In the genomic region with DNA sequence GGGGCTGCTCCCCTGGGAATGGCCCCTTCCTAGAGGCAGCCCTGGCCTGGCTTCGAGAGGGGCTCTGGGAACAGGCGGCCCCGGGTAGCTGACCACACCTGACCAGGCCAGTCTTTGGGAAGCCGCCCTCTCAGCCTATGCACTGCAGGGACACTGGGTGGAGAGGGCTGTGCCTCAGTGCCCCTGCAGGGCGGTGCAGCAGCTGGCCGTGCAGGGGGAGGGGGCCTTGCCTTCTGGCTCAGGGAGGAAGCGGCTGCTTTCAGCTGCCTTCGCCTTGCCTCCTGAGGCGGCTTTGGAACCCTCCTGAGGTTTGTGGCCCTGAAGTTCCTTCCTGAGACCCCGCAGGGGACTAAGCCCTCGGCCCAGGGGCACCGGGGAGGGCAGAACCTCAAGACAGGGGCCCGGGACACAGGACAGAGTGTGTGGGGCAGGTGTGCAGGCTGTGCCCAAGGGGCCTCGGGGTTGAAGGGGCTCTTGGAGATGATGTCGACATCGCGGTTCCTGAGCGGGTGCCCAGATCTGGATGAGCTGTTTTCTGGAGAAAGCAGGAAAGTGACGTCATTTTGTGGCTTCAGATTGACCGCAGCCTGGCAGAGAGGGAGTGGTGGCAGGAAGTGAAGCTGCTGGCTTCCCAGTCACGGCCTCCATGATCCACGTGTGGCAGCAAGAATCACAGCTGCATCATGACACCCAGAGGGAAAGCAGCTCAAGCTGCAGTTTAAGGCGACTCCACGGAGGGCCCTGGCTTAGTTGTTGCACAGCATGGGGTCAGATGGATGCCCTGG, we compare ENCODE assay signal across 9 cellular contexts. TPM values are rescaled to one million over a fixed set of nuclear protein-coding genes. Genes with fewer than 3 reads are reported as not detected.
DNase-seq lines count a peak whose midpoint lies in the region; ATAC-seq, FAIRE-seq and TF ChIP-seq lines count a peak whose summit lies in the region.
"Had no signal": no experiment of that assay in that cellular context is flagged by ENCODE, and none has a peak within 500 bp of the region (broad histone marks: within the 10 kb centered on the region; RNA-seq: fewer than 3 reads in every experiment).

No MANE protein-coding gene starts in this region.

- H3K4me3 ChIP-seq in HCT116 (replicated peaks in 1 of 2; ENCODE audit: low read depth in 1 of 2, low read length in 2 of 2) (peak overlapping the region; percentile 13 to 33; a peak in 2 of 4 replicates), right atrium auricular region (no peak overlapping the region), WERI-Rb-1 (ENCODE audit: low read depth, low read length) (no peak overlapping the region)

- H3K4me1 ChIP-seq in HCT116 (ENCODE audit: control insufficient read depth in 1 of 2, insufficient read depth in 2 of 2, low read length in 2 of 2) (peaks cover 40 to 50% of the 10 kb centered on the region in 2 experiments), right atrium auricular region (peaks cover 0 to 52% of the 10 kb centered on the region in 2 donors)

- H3K9me3 ChIP-seq in HCT116 (ENCODE audit: control insufficient read depth in 1 of 2, insufficient read depth in 1 of 2, low read depth in 1 of 2, low read length in 2 of 2): no peaks in the 10 kb centered on the region
- no peaks in the 10 kb centered on the region for H3K9me3 ChIP-seq in right atrium auricular region
- H3K9me3 ChIP-seq in WERI-Rb-1 (ENCODE audit: severe bottlenecking): no peaks in the 10 kb centered on the region

- no peaks in the 10 kb centered on the region for H3K79me2 ChIP-seq in HCT116 (ENCODE audit: insufficient read depth, low read length)

- no peaks in the 10 kb centered on the region for H3K36me3 ChIP-seq in HCT116 (ENCODE audit: control insufficient read depth in 1 of 2, insufficient read depth in 2 of 2, low read length in 2 of 2)
- H3K36me3 ChIP-seq in right atrium auricular region: no peaks in the 10 kb centered on the region
- H3K36me3 ChIP-seq in WERI-Rb-1: no peaks in the 10 kb centered on the region

- POLR2A ChIA-PET in HCT116 (lab: Charles Lee): no interaction called here

- no peaks in the 10 kb centered on the region for H4K20me1 ChIP-seq in HCT116 (ENCODE audit: insufficient read depth)

- no peaks in the 10 kb centered on the region for H3K9me2 ChIP-seq in HCT116 (ENCODE audit: insufficient read depth)

- FAIRE-seq in GM19239 (lab: Jason Lieb, UNC): no peak
- FAIRE-seq: colon had no signal

- CTCF ChIA-PET in HCT116 (lab: Charles Lee): interaction anchor here (0.7 to 1.9 kb wide), 2 partner anchors 49 to 113 kb away, joined by 4 read pairs; no protein-coding TSS in a partner anchor

- H3K27me3 ChIP-seq in HCT116 (ENCODE audit: insufficient read depth, low read length) (no peaks in the 10 kb centered on the region), right atrium auricular region (no peaks in the 10 kb centered on the region), WERI-Rb-1 (ENCODE audit: insufficient read depth, low read depth, severe bottlenecking) (no peaks in the 10 kb centered on the region)

- RAD21 ChIA-PET in HCT116 (lab: Charles Lee; ENCODE audit: low non-redundant PET in 1 of 2, low total read pairs in 2 of 2, uncharacterized antibody in 2 of 2, unreplicated experiment in 2 of 2): no interaction called here

- H3K4me2 ChIP-seq in HCT116 (ENCODE audit: low read length): peak overlapping the region; percentile 74

- TF ChIP-seq RAD21 in HCT116 (IDR thresholded peaks at IDR 0.05; ENCODE audit: low read depth): no peak

- H2AFZ ChIP-seq in HCT116 (ENCODE audit: low read depth, low read length, poor library complexity, severe bottlenecking): no peak overlapping the region

- intact Hi-C loops in HCT116 (cut with micrococcal nuclease): loop anchor here (2.0 to 10.0 kb wide), 3 partner anchors 114 to 354 kb away; a partner anchor contains a TSS

- no peak for TF ChIP-seq CTCF in HCT116 (IDR thresholded peaks at IDR 0.05 in 2 of 3, conservative IDR thresholded peaks at IDR 0.05 in 1 of 3; ENCODE audit: borderline replicate concordance in 1 of 3, insufficient read depth in 1 of 3, low read depth in 2 of 3, low read length in 2 of 3)
- no peak for TF ChIP-seq CTCF in right atrium auricular region (IDR thresholded peaks at IDR 0.05)
- no peak for TF ChIP-seq CTCF in WERI-Rb-1 (IDR thresholded peaks at IDR 0.05; ENCODE audit: low read depth, low read length)

- BruUV-seq in HCT116 (replicated peaks; lab: Mats Ljungman, UMichigan): no TSS peak

- peak overlapping the region; percentile 63 for H3K9ac ChIP-seq in HCT116 (ENCODE audit: low read length)

- ATAC-seq in HCT116 (peak; percentile 35), HG03175 (IDR thresholded peaks at IDR 0.05; ENCODE audit: unreplicated experiment) (no peak)

- DNase-seq in HCT116 (ENCODE audit: low read depth, low spot score): peak; percentile 81
- DNase-seq in SW480 (ENCODE audit: low spot score): peak; percentile 96
- DNase-seq in activated naive CD8-positive, alpha-beta T cell treated with anti-CD3 and anti-CD28 coated beads, Interleukin-2, amount 50 U/mL, for 16 hours (ENCODE audit: low read depth, low spot score): peak; percentile 49
- DNase-seq in right atrium auricular region (ENCODE audit: low spot score): peak; percentile 96
- DNase-seq in stimulated activated CD4-positive, alpha-beta T cell treated with anti-CD3 and anti-CD28 coated beads, Interleukin-15, amount 100 ng/mL, for 24 hours: peak; percentile 95
- DNase-seq in WERI-Rb-1: no peak
- DNase-seq in GM19239 (ENCODE audit: insufficient read length, low spot score): no peak

- H3K27ac ChIP-seq in HCT116 (ENCODE audit: low read depth, low read length): peak overlapping the region; percentile 92
- H3K27ac ChIP-seq in right atrium auricular region: peak overlapping the region; percentile 52 to 60
- H3K27ac ChIP-seq in WERI-Rb-1: no peak overlapping the region

- no peak for TF ChIP-seq POLR2A in HCT116 (IDR thresholded peaks at IDR 0.05; ENCODE audit: borderline replicate concordance, extremely low read depth, insufficient read depth, insufficient read length)

TF ChIP-seq in HCT116, 20 proteins besides CTCF, POLR2A, EP300 and RAD21:
- TF ChIP-seq, protein P1, sequence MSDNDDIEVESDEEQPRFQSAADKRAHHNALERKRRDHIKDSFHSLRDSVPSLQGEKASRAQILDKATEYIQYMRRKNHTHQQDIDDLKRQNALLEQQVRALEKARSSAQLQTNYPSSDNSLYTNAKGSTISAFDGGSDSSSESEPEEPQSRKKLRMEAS (IDR thresholded peaks at IDR 0.05): peak; percentile 94
- TF ChIP-seq YY1 (IDR thresholded peaks at IDR 0.05; ENCODE audit: extremely low read depth, insufficient replicate concordance, low read depth, low read length) (peak; percentile 56), TCF7L2 (IDR thresholded peaks at IDR 0.05; ENCODE audit: borderline replicate concordance, extremely low read depth, insufficient read depth, insufficient read length) (no peak), SP1 (IDR thresholded peaks at IDR 0.05; ENCODE audit: low read depth) (peak; percentile 82), POLR2AphosphoS5 (IDR thresholded peaks at IDR 0.05; ENCODE audit: low read depth, low read length) (peak; percentile 49), FOSL1 (IDR thresholded peaks at IDR 0.05; ENCODE audit: low read depth) (peak; percentile 80), SIN3A (IDR thresholded peaks at IDR 0.05; ENCODE audit: low read depth) (peak; percentile 44; the same call in 1 of the 2 replicates), JUND (IDR thresholded peaks at IDR 0.05) (peak; percentile 81), EZH2 (IDR thresholded peaks at IDR 0.05) (no peak)

RNA-seq across cellular contexts. Expression of a gene that starts 17.7 kb away (rescaled TPM):
- 4.1 TPM for total RNA-seq in HCT116 (2021; ENCODE audit: unreplicated experiment)
- polyA plus RNA-seq in HCT116 (2012): 1.1 and 2.4 TPM in 2 replicates
- total RNA-seq in right atrium auricular region: 1 to 10 TPM in 1 of 2 donors, under 1 TPM in 1; 0.82 to 1.5 TPM

RNA-seq across cellular contexts. Expression of a gene that starts 21.4 kb away (rescaled TPM):
- total RNA-seq in HCT116 (2021; ENCODE audit: unreplicated experiment) (not detected), right atrium auricular region (under 1 TPM; 0.44 to 0.63 TPM)
- not detected in 2 replicates for polyA plus RNA-seq in HCT116 (2012)

RNA-seq across cellular contexts. Expression of a gene that starts 29.0 kb away (rescaled TPM):
- not detected for total RNA-seq in HCT116 (2021; ENCODE audit: unreplicated experiment)
- not detected in 2 replicates for polyA plus RNA-seq in HCT116 (2012)
- not detected for total RNA-seq in right atrium auricular region

RNA-seq across cellular contexts. Expression of a gene that starts 49.7 kb away (rescaled TPM):
- total RNA-seq in HCT116 (2021; ENCODE audit: unreplicated experiment): 35.4 TPM
- polyA plus RNA-seq in HCT116 (2012): 28.2 and 32.7 TPM in 2 replicates
- 10 to 100 TPM; 22.1 to 30.4 TPM for total RNA-seq in right atrium auricular region

RNA-seq across cellular contexts. Expression of a gene that starts 49.7 kb away (rescaled TPM):
- total RNA-seq in HCT116 (2021; ENCODE audit: unreplicated experiment) (49.0 TPM), right atrium auricular region (10 to 100 TPM; 28.1 to 31.9 TPM)
- polyA plus RNA-seq in HCT116 (2012): 54.0 and 68.0 TPM in 2 replicates

Comparison
In these comparisons a context has a peak if more than half of its experiments do, and no peak if none do; other contexts are left out.
1. DNase-seq: peak in HCT116 (single experiment), SW480 (single experiment), activated naive CD8-positive, alpha-beta T cell treated with anti-CD3 and anti-CD28 coated beads, Interleukin-2, amount 50 U/mL, for 16 hours (single experiment), right atrium auricular region (single experiment) and stimulated activated CD4-positive, alpha-beta T cell treated with anti-CD3 and anti-CD28 coated beads, Interleukin-15, amount 100 ng/mL, for 24 hours (single experiment); none in WERI-Rb-1 (single experiment) and GM19239 (single experiment).
2. H3K4me3 ChIP-seq: peak in HCT116 (2 of 2); none in right atrium auricular region (0 of 2) and WERI-Rb-1 (single experiment).